In the genomic region with DNA sequence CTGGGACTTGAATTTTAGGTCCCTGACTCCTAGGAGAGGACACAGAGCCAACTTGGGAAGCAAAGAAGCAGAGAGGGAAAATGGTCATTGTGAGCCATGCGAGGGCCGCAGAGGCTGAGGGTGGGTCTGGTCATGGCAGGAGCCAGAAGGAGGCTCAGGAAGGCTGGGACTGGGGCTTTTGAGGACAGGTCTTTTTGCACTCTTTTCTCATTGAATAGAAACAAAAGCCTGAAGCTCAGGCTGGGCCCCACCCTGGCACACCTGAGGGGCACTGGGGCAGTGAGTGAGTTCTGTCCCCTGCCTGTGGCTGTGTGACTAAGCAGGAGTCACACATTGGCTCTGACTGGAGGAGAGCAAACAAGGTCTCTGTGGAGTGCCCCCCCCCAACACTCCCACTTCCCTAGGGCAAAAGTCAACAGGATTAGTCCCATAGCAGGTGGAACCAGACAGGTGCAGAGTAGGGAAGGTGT, we compare ENCODE assay signal across 12 cellular contexts. TPM values are rescaled to one million over a fixed set of nuclear protein-coding genes. Genes with fewer than 3 reads are reported as not detected.
DNase-seq lines count a peak whose midpoint lies in the region; TF ChIP-seq lines count a peak whose summit lies in the region.
"Had no signal": no experiment of that assay in that cellular context is flagged by ENCODE, and none has a peak within 500 bp of the region (broad histone marks: within the 10 kb centered on the region; RNA-seq: fewer than 3 reads in every experiment).

No MANE protein-coding gene starts in this region.

- intact Hi-C loops in stomach (cut with DNase I; ENCODE audit: low total_unique reads) = no loop called here

- H3K27ac ChIP-seq in epithelial cell of prostate (peak overlapping the region; percentile 98), stomach (peak overlapping the region; percentile 11 to 71 (median 57))

- TF ChIP-seq CTCF in GM13977 (IDR thresholded peaks at IDR 0.05; ENCODE audit: extremely low read depth, insufficient read depth, missing control alignments) (no peak), stomach (IDR thresholded peaks at IDR 0.05) (no peak), GM10248 (IDR thresholded peaks at IDR 0.05; ENCODE audit: control extremely low read depth, extremely low read depth, low read depth, missing control alignments) (no peak)

- TF ChIP-seq POLR2A in stomach (IDR thresholded peaks at IDR 0.05) = no peak

- H3K9me3 ChIP-seq in stomach = no peaks in the 10 kb centered on the region

- in situ Hi-C loops in GM13977 (cut with MboI; ENCODE audit: low pct_unique_long_range_greater_than_20kb, low sequenced_read_pairs, unreplicated experiment) = no loop called here

- POLR2A ChIA-PET in GM10248 (lab: Yijun Ruan, JAX) = no interaction called here

- H3K36me3 ChIP-seq in stomach = no peaks in the 10 kb centered on the region

- peak; percentile 14 for DNase-seq in GM13977 (ENCODE audit: low spot score)
- peak; percentile 42 for DNase-seq in NCI-H2196 treated with DMSO at 0.1 percent for 48 hours (lab: John Stamatoyannopoulos, UW; ENCODE audit: unreplicated experiment)
- no peak for DNase-seq in epithelial cell of prostate (ENCODE audit: low read depth, low spot score)
- peak; percentile 77 for DNase-seq in stomach
- DNase-seq in NOMO-1 treated with dmso at 0.1 percent for 144 hours (lab: John Stamatoyannopoulos, UW; ENCODE audit: unreplicated experiment) = no peak
- DNase-seq in RKO (ENCODE audit: low spot score) = no peak
- DNase-seq in GM10248 (ENCODE audit: extremely low spot score) = no peak
- DNase-seq: activated CD4-positive, alpha-beta T cell treated with anti-CD3 and anti-CD28 coated beads, Interleukin-2, amount 50 U/mL, for 4 hours; activated naive CD4-positive, alpha-beta T cell treated with Interleukin-2 at 50 U/mL for 16 hours; Kasumi-1; nephron progenitor cell had no signal

- H3K4me1 ChIP-seq in stomach = peaks cover 17 to 46% (median 39%) of the 10 kb centered on the region in 4 donors

- CTCF ChIA-PET in GM10248 (lab: Yijun Ruan, JAX) = interaction anchor here (1.0 to 5.2 kb wide), 6 partner anchors 12 to 43 kb away, joined by 3 to 29 read pairs (median 6); no protein-coding TSS in a partner anchor

- no peak for TF ChIP-seq EP300 in stomach (IDR thresholded peaks at IDR 0.05)

- peaks cover 0 to 37% (median 20%) of the 10 kb centered on the region in 3 donors for H3K27me3 ChIP-seq in stomach

- no peak overlapping the region for H3K4me3 ChIP-seq in stomach

- WGBS in stomach, 5 donors = 54 to 88% (median 70%) methylated on average over 2 of the region's 2 CpGs

RNA-seq across cellular contexts. Expression of a gene that starts 2.8 kb away (rescaled TPM):
- total RNA-seq in stomach = 100 to 1,000 TPM in 1 of 5 donors, 10 to 100 TPM in 2, not detected in 2; 47.0 to 186 (median 95.8) TPM
- polyA plus RNA-seq in stomach = 100 to 1,000 TPM in 2 of 3 donors, 1 to 10 TPM in 1; 6.4 to 214 (median 138) TPM
- total RNA-seq: cerebellum had no signal

RNA-seq across cellular contexts. Expression of a gene that starts 38.6 kb away (rescaled TPM):
- not detected for total RNA-seq in stomach
- not detected for polyA plus RNA-seq in stomach
- total RNA-seq: cerebellum had no signal

RNA-seq across cellular contexts. Expression of a gene that starts 44.0 kb away (rescaled TPM):
- under 1 TPM in 3 of 5 donors, not detected in 2; 0.29 to 0.45 (median 0.37) TPM for total RNA-seq in stomach
- polyA plus RNA-seq in stomach = 1 to 10 TPM in 2 of 3 donors, not detected in 1; 3.1 to 3.7 TPM
- total RNA-seq: cerebellum had no signal

RNA-seq across cellular contexts. Expression of a gene that starts 55.5 kb away (rescaled TPM):
- total RNA-seq in stomach = not detected
- polyA plus RNA-seq in stomach = under 1 TPM in 1 of 3 donors, not detected in 2; 0.15 TPM
- total RNA-seq: cerebellum had no signal

Comparison
In these comparisons a context has a peak if more than half of its experiments do, and no peak if none do; other contexts are left out.
1. DNase-seq: peak in GM13977 (single experiment), NCI-H2196 treated with DMSO at 0.1 percent for 48 hours (single experiment) and stomach (single experiment); none in epithelial cell of prostate (single experiment), NOMO-1 treated with dmso at 0.1 percent for 144 hours (single experiment), RKO (single experiment) and GM10248 (single experiment).